Comparison of ENCODE assay signal across 29 cellular contexts in genomic region chr2:39719317-39719716, GRCh38. TPM values are rescaled to one million over a fixed set of nuclear protein-coding genes. Genes with fewer than 3 reads are reported as not detected.
A peak's percentile ranks its signal among the peaks of the same experiment; 100 is the strongest.
DNase-seq lines count a peak whose midpoint lies in the region; ATAC-seq and TF ChIP-seq lines count a peak whose summit lies in the region.
"Had no signal": no experiment of that assay in that cellular context is flagged by ENCODE, and none has a peak within 500 bp of the region (broad histone marks: within the 10 kb centered on the region; RNA-seq: fewer than 3 reads in every experiment).

No MANE protein-coding gene starts in this region.

- no peaks in the 10 kb centered on the region for H3K9me3 Mint-ChIP-seq in WTC11
- H3K9me3 Mint-ChIP-seq in HFFc6 = no peaks in the 10 kb centered on the region
- H3K9me3 Mint-ChIP-seq: activated B cell treated with CpG ODN at 0.5 μM for 24 hours; activated naive CD4-positive, alpha-beta T cell treated with anti-CD3 and anti-CD28 coated beads, Interleukin-2, amount 50 U/mL, for 72 hours; activated T-helper 1 cell treated with anti-CD3 and anti-CD28 coated beads, Interleukin-12 subunit alpha, Interleukin-12 subunit beta, Interleukin-2, Interleukin-4 antibody, amounts not matched to agents 30 ng/mL and 10 ng/mL and 1 ng/mL, durations not matched to agents 14 hours and 24 hours and 36 hours; GM23338; stimulated activated naive B cell treated with anti-CD40 and anti-IgM and Interleukin-4, amounts not matched to agents 10 μg/mL and 1 μg/mL and 100 μg/mL, for 72 hours had no signal

- H3K27ac ChIP-seq in RWPE1 = no peak overlapping the region
- H3K27ac ChIP-seq: BLaER1, body of pancreas, colonic mucosa, esophagus squamous epithelium, right atrium auricular region had no signal

- TF ChIP-seq CTCF in WTC11 (IDR thresholded peaks at IDR 0.05) (no peak), RWPE1 (conservative IDR thresholded peaks at IDR 0.05; ENCODE audit: low read depth) (no peak), HFFc6 (IDR thresholded peaks at IDR 0.05) (no peak)

- H3K36me3 Mint-ChIP-seq in WTC11 (no peaks in the 10 kb centered on the region), HFFc6 (ENCODE audit: low read depth) (no peaks in the 10 kb centered on the region)
- H3K36me3 Mint-ChIP-seq: activated naive CD4-positive, alpha-beta T cell treated with anti-CD3 and anti-CD28 coated beads, Interleukin-2, amount 50 U/mL, for 72 hours; stimulated activated naive B cell treated with anti-CD40 and anti-IgM and Interleukin-4, amounts not matched to agents 10 μg/mL and 1 μg/mL and 100 μg/mL, for 72 hours had no signal

- no peaks in the 10 kb centered on the region for H3K27me3 Mint-ChIP-seq in WTC11 (ENCODE audit: low read depth)
- no peaks in the 10 kb centered on the region; the same call in 1 of the 2 replicates for H3K27me3 Mint-ChIP-seq in HFFc6 (ENCODE audit: insufficient read depth)

- CTCF ChIA-PET in WTC11 (lab: Charles Lee) = interaction anchor here (0.7 to 2.9 kb wide), 3 partner anchors 11 to 126 kb away, joined by 3 to 15 read pairs (median 3); no protein-coding TSS in a partner anchor
- CTCF ChIA-PET in RWPE1 (lab: Yijun Ruan, JAX) = no interaction called here

- peak in 10 of 14 donors; percentile 10 to 78 (median 62) for DNase-seq in C1 segment of cervical spinal cord (lab: John Stamatoyannopoulos, UW)
- DNase-seq in WTC11 (ENCODE audit: low spot score) = no peak
- peak; percentile 10 for DNase-seq in fibroblast of gingiva (ENCODE audit: low read depth)
- peak; percentile 69 for DNase-seq in pons (ENCODE audit: low spot score)
- no peak for DNase-seq in NCI-H345 (lab: John Stamatoyannopoulos, UW)
- no peak for DNase-seq in RWPE1 (ENCODE audit: low spot score)
- no peak for DNase-seq in HFFc6
- DNase-seq: ACHN; activated B cell treated with CpG ODN at 0.5 μM for 24 hours; body of pancreas; colonic mucosa; COR-L47; DMS79; esophagus squamous epithelium; left cardiac atrium; mesenchymal stem cell; NCI-H1048; NCI-H187; NCI-H748 treated with DMSO at 0.1 percent for 48 hours; RPMI8226; stimulated activated CD4-positive, alpha-beta T cell treated with anti-CD3 and anti-CD28 coated beads, Interleukin-4, amount 100 ng/mL, for 1 hour; stimulated activated naive B cell treated with anti-CD40 and anti-IgM and Interleukin-4, amounts not matched to agents 10 μg/mL and 1 μg/mL and 100 μg/mL, for 72 hours; T-helper 9 cell had no signal

- ATAC-seq in WTC11 (no peak), HG03571 (IDR thresholded peaks at IDR 0.05; ENCODE audit: unreplicated experiment) (no peak)
- ATAC-seq: activated naive CD4-positive, alpha-beta T cell treated with anti-CD3 and anti-CD28 coated beads, Interleukin-2, amount 50 U/mL, for 72 hours; body of pancreas; GM23338; stimulated activated naive B cell treated with anti-CD40 and anti-IgM and Interleukin-4, amounts not matched to agents 10 μg/mL and 1 μg/mL and 100 μg/mL, for 72 hours had no signal

- H3K4me3 Mint-ChIP-seq in WTC11 (no peak overlapping the region), HFFc6 (no peak overlapping the region)
- H3K4me3 Mint-ChIP-seq: activated B cell treated with CpG ODN at 0.5 μM for 24 hours; activated T-helper 1 cell treated with anti-CD3 and anti-CD28 coated beads, Interleukin-12 subunit alpha, Interleukin-12 subunit beta, Interleukin-2, Interleukin-4 antibody, amounts not matched to agents 30 ng/mL and 10 ng/mL and 1 ng/mL, durations not matched to agents 14 hours and 24 hours and 36 hours; GM23338; stimulated activated naive B cell treated with anti-CD40 and anti-IgM and Interleukin-4, amounts not matched to agents 10 μg/mL and 1 μg/mL and 100 μg/mL, for 72 hours had no signal

- peaks cover 33% of the 10 kb centered on the region for H3K4me1 Mint-ChIP-seq in WTC11
- peaks cover 10% of the 10 kb centered on the region for H3K4me1 Mint-ChIP-seq in HFFc6 (ENCODE audit: low read depth)
- H3K4me1 Mint-ChIP-seq: activated B cell treated with CpG ODN at 0.5 μM for 24 hours; stimulated activated naive B cell treated with anti-CD40 and anti-IgM and Interleukin-4, amounts not matched to agents 10 μg/mL and 1 μg/mL and 100 μg/mL, for 72 hours had no signal

- POLR2A ChIA-PET in WTC11 (lab: Charles Lee) = no interaction called here
- POLR2A ChIA-PET in RWPE1 (lab: Yijun Ruan, JAX; ENCODE audit: low non-redundant PET) = no interaction called here

- H3K27ac Mint-ChIP-seq in WTC11 (peak overlapping the region; percentile 4; the same call in 1 of the 2 replicates), HFFc6 (no peak overlapping the region)
- H3K27ac Mint-ChIP-seq: activated B cell treated with CpG ODN at 0.5 μM for 24 hours; activated naive CD4-positive, alpha-beta T cell treated with anti-CD3 and anti-CD28 coated beads, Interleukin-2, amount 50 U/mL, for 72 hours; activated T-helper 1 cell treated with anti-CD3 and anti-CD28 coated beads, Interleukin-12 subunit alpha, Interleukin-12 subunit beta, Interleukin-2, Interleukin-4 antibody, amounts not matched to agents 30 ng/mL and 10 ng/mL and 1 ng/mL, durations not matched to agents 14 hours and 24 hours and 36 hours; GM23338; stimulated activated naive B cell treated with anti-CD40 and anti-IgM and Interleukin-4, amounts not matched to agents 10 μg/mL and 1 μg/mL and 100 μg/mL, for 72 hours had no signal

TF ChIP-seq in WTC11, 78 proteins besides CTCF, POLR2A, EP300 and RAD21:
- TF ChIP-seq E2F5 (CRISPR knock-in tag; IDR thresholded peaks at IDR 0.05) (no peak), E2F1 (CRISPR knock-in tag; IDR thresholded peaks at IDR 0.05) (no peak), FOXP1 (CRISPR knock-in tag; IDR thresholded peaks at IDR 0.05; ENCODE audit: borderline replicate concordance) (no peak), PRRX2 (CRISPR knock-in tag; IDR thresholded peaks at IDR 0.05) (no peak), ZNF219 (CRISPR knock-in tag; IDR thresholded peaks at IDR 0.05; ENCODE audit: borderline replicate concordance) (no peak)

RNA-seq across cellular contexts. Expression of gene TMEM178A, which starts 53.6 kb away (rescaled TPM):
- total RNA-seq in WTC11 (2021) = 13.6 to 14.5 TPM (median 14.1 TPM) in 3 replicates
- under 1 TPM; 0.18 to 0.99 (median 0.44) TPM for total RNA-seq in HFFc6 (2021; fragmentation: NEBNext Ultra II Directional; extraction: Animal tissue kit (Norgen Biotek cat#: 25700))
- total RNA-seq: activated B cell treated with CpG ODN at 0.5 μM for 24 hours; activated T-helper 1 cell treated with anti-CD3 and anti-CD28 coated beads, Interleukin-12 subunit alpha, Interleukin-12 subunit beta, Interleukin-2, Interleukin-4 antibody, amounts not matched to agents 30 ng/mL and 10 ng/mL and 1 ng/mL, durations not matched to agents 14 hours and 24 hours and 36 hours had no signal

RNA-seq across cellular contexts. Expression of gene THUMPD2, which starts 59.7 kb away (rescaled TPM):
- 13.6 to 19.6 TPM (median 14.7 TPM) in 3 replicates for total RNA-seq in WTC11 (2021)
- total RNA-seq in HFFc6 (2021; fragmentation: NEBNext Ultra II Directional; extraction: Animal tissue kit (Norgen Biotek cat#: 25700)) = 1 to 10 TPM; 5.2 to 7.1 (median 6.1) TPM

Comparison
In these comparisons a context has a peak if more than half of its experiments do, and no peak if none do; other contexts are left out.
1. DNase-seq: peak in C1 segment of cervical spinal cord (10 of 14), fibroblast of gingiva (single experiment) and pons (single experiment); none in WTC11 (single experiment), NCI-H345 (single experiment), RWPE1 (single experiment) and HFFc6 (single experiment).